1 cellular context compared by ENCODE assay signal in genomic region chrX:69309074-69309792, GRCh38.
A peak's percentile ranks its signal among the peaks of the same experiment; 100 is the strongest.
TF ChIP-seq lines count a peak whose summit lies in the region.

No MANE protein-coding gene starts in this region.

TF ChIP-seq in HEK293, 187 proteins besides CTCF, POLR2A, EP300 and RAD21 (continued from another document):
- TF ChIP-seq, protein P1, sequence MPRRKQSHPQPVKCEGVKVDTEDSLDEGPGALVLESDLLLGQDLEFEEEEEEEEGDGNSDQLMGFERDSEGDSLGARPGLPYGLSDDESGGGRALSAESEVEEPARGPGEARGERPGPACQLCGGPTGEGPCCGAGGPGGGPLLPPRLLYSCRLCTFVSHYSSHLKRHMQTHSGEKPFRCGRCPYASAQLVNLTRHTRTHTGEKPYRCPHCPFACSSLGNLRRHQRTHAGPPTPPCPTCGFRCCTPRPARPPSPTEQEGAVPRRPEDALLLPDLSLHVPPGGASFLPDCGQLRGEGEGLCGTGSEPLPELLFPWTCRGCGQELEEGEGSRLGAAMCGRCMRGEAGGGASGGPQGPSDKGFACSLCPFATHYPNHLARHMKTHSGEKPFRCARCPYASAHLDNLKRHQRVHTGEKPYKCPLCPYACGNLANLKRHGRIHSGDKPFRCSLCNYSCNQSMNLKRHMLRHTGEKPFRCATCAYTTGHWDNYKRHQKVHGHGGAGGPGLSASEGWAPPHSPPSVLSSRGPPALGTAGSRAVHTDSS (tag by site-specific recombination; IDR thresholded peaks at IDR 0.05): no peak
- TF ChIP-seq ZNF660 (tag by site-specific recombination; IDR thresholded peaks at IDR 0.05) (no peak), SP7 (tag by site-specific recombination; IDR thresholded peaks at IDR 0.05) (no peak), ZNF292 (tag by site-specific recombination; IDR thresholded peaks at IDR 0.05; ENCODE audit: borderline replicate concordance, low read depth) (no peak), SCRT2 (tag by site-specific recombination; IDR thresholded peaks at IDR 0.05) (no peak), ZBTB7A (tag by site-specific recombination; IDR thresholded peaks at IDR 0.05; ENCODE audit: low read depth) (no peak), ZNF341 (tag by site-specific recombination; IDR thresholded peaks at IDR 0.05; ENCODE audit: low read depth) (no peak), MEIS1 (CRISPR knock-in tag; IDR thresholded peaks at IDR 0.05; ENCODE audit: borderline replicate concordance) (no peak), ZNF544 (tag by site-specific recombination; IDR thresholded peaks at IDR 0.05) (no peak), ZNF843 (tag by site-specific recombination; IDR thresholded peaks at IDR 0.05) (0 out of 2 replicates have a peak, but pooled peaks have one; percentile 27), ZNF704 (tag by site-specific recombination; IDR thresholded peaks at IDR 0.05) (no peak), ZNF48 (tag by site-specific recombination; IDR thresholded peaks at IDR 0.05) (no peak), ZNF837 (tag by site-specific recombination; IDR thresholded peaks at IDR 0.05) (no peak), ZNF530 (tag by site-specific recombination; IDR thresholded peaks at IDR 0.05; ENCODE audit: low read depth) (no peak), ZNF394 (tag by site-specific recombination; IDR thresholded peaks at IDR 0.05; ENCODE audit: borderline replicate concordance) (no peak), ZNF423 (tag by site-specific recombination; IDR thresholded peaks at IDR 0.05) (peak; percentile 56; the same call in 1 of the 2 replicates)
- TF ChIP-seq, protein P2, sequence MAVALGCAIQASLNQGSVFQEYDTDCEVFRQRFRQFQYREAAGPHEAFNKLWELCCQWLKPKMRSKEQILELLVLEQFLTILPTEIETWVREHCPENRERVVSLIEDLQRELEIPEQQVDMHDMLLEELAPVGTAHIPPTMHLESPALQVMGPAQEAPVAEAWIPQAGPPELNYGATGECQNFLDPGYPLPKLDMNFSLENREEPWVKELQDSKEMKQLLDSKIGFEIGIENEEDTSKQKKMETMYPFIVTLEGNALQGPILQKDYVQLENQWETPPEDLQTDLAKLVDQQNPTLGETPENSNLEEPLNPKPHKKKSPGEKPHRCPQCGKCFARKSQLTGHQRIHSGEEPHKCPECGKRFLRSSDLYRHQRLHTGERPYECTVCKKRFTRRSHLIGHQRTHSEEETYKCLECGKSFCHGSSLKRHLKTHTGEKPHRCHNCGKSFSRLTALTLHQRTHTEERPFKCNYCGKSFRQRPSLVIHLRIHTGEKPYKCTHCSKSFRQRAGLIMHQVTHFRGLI (tag by site-specific recombination; IDR thresholded peaks at IDR 0.05): 0 out of 2 replicates have a peak, but pooled peaks have one; percentile 19
- TF ChIP-seq, protein P3, sequence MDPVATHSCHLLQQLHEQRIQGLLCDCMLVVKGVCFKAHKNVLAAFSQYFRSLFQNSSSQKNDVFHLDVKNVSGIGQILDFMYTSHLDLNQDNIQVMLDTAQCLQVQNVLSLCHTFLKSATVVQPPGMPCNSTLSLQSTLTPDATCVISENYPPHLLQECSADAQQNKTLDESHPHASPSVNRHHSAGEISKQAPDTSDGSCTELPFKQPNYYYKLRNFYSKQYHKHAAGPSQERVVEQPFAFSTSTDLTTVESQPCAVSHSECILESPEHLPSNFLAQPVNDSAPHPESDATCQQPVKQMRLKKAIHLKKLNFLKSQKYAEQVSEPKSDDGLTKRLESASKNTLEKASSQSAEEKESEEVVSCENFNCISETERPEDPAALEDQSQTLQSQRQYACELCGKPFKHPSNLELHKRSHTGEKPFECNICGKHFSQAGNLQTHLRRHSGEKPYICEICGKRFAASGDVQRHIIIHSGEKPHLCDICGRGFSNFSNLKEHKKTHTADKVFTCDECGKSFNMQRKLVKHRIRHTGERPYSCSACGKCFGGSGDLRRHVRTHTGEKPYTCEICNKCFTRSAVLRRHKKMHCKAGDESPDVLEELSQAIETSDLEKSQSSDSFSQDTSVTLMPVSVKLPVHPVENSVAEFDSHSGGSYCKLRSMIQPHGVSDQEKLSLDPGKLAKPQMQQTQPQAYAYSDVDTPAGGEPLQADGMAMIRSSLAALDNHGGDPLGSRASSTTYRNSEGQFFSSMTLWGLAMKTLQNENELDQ (tag by site-specific recombination; IDR thresholded peaks at IDR 0.05; ENCODE audit: low read depth): no peak
- TF ChIP-seq, protein P4, sequence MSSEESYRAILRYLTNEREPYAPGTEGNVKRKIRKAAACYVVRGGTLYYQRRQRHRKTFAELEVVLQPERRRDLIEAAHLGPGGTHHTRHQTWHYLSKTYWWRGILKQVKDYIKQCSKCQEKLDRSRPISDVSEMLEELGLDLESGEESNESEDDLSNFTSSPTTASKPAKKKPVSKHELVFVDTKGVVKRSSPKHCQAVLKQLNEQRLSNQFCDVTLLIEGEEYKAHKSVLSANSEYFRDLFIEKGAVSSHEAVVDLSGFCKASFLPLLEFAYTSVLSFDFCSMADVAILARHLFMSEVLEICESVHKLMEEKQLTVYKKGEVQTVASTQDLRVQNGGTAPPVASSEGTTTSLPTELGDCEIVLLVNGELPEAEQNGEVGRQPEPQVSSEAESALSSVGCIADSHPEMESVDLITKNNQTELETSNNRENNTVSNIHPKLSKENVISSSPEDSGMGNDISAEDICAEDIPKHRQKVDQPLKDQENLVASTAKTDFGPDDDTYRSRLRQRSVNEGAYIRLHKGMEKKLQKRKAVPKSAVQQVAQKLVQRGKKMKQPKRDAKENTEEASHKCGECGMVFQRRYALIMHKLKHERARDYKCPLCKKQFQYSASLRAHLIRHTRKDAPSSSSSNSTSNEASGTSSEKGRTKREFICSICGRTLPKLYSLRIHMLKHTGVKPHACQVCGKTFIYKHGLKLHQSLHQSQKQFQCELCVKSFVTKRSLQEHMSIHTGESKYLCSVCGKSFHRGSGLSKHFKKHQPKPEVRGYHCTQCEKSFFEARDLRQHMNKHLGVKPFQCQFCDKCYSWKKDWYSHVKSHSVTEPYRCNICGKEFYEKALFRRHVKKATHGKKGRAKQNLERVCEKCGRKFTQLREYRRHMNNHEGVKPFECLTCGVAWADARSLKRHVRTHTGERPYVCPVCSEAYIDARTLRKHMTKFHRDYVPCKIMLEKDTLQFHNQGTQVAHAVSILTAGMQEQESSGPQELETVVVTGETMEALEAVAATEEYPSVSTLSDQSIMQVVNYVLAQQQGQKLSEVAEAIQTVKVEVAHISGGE (tag by site-specific recombination; conservative IDR thresholded peaks at IDR 0.05; ENCODE audit: low read depth): no peak
